ENCODE assay signal across 26 cellular contexts in genomic region chr14:64493455-64493854, GRCh38. TPM values are rescaled to one million over a fixed set of nuclear protein-coding genes. Genes with fewer than 3 reads are reported as not detected.
DNase-seq lines count a peak whose midpoint lies in the region; ATAC-seq, FAIRE-seq and TF ChIP-seq lines count a peak whose summit lies in the region.
"Had no signal": no experiment of that assay in that cellular context is flagged by ENCODE, and none has a peak within 500 bp of the region (broad histone marks: within the 10 kb centered on the region; RNA-seq: fewer than 3 reads in every experiment).

No MANE protein-coding gene starts in this region.

- DNase-seq in heart left ventricle (no peak), Right ventricle myocardium superior (no peak), T-cell (no peak), mesothelial cell of epicardium (ENCODE audit: low spot score in 2 of 2, unreplicated experiment in 2 of 2) (no peak), urothelium cell line (ENCODE audit: low spot score) (no peak), GM13976 (ENCODE audit: low spot score) (no peak)
- no peak for DNase-seq in stimulated activated CD4-positive, alpha-beta T cell treated with anti-CD3 and anti-CD28 coated beads, Interleukin-4, amount 100 ng/mL, for 4 hours
- DNase-seq: activated gamma-delta T cell treated with Interleukin-2 at 50 U/mL for 16 hours; amniotic stem cell; brain microvascular endothelial cell; C1 segment of cervical spinal cord; effector CD4-positive, alpha-beta T cell; EL; left ventricle myocardium superior; NCI-H1436 treated with DMSO at 0.1 percent for 48 hours; NCI-H2171; NCI-H524; ovary; stimulated activated CD4-positive, alpha-beta T cell treated with anti-CD3 and anti-CD28 coated beads, Interleukin-1b, Interleukin-23, amount 100 ng/mL, for 48 hours had no signal

- H3K4me1 Mint-ChIP-seq in T-cell: peaks cover 72 to 73% (median 73%) of the 10 kb centered on the region in 3 donors
- H3K4me1 Mint-ChIP-seq in mesothelial cell of epicardium: peaks cover 13% of the 10 kb centered on the region

- POLR2A ChIA-PET in T-cell (lab: Charles Lee): interaction anchor here (0.5 to 1.3 kb wide), 5 partner anchors 14 to 1030 kb away, joined by 3 to 4 read pairs (median 4); no protein-coding TSS in a partner anchor

- H3K9me3 Mint-ChIP-seq in T-cell (no peaks in the 10 kb centered on the region), mesothelial cell of epicardium (no peaks in the 10 kb centered on the region)
- H3K9me3 Mint-ChIP-seq: natural killer cell treated with Interleukin-12 subunit alpha and Interleukin-12 subunit beta and Interleukin-15 and Interleukin-18, amount 100 ng/mL, for 72 hours had no signal

- WGBS in heart left ventricle, 4 donors: 64 to 72% (median 68%) methylated on average over 3 of the region's 3 CpGs

- peak; percentile 66 for FAIRE-seq in urothelium cell line (lab: Jason Lieb, UNC)
- FAIRE-seq: GM12878, islet of Langerhans had no signal

- peak overlapping the region in 1 of 3 donors; percentile 1 for H3K4me3 Mint-ChIP-seq in T-cell
- H3K4me3 Mint-ChIP-seq in mesothelial cell of epicardium: no peak overlapping the region
- H3K4me3 Mint-ChIP-seq: natural killer cell treated with Interleukin-12 subunit alpha and Interleukin-12 subunit beta and Interleukin-15 and Interleukin-18, amount 100 ng/mL, for 72 hours had no signal

- H3K36me3 Mint-ChIP-seq in T-cell: peaks cover 43% of the 10 kb centered on the region
- H3K36me3 Mint-ChIP-seq in mesothelial cell of epicardium: peaks cover 11% of the 10 kb centered on the region
- H3K36me3 Mint-ChIP-seq: natural killer cell treated with Interleukin-12 subunit alpha and Interleukin-12 subunit beta and Interleukin-15 and Interleukin-18, amount 100 ng/mL, for 72 hours had no signal

- H3K27ac Mint-ChIP-seq in T-cell (peak overlapping the region; percentile 46 to 55), mesothelial cell of epicardium (peak overlapping the region; percentile 18)

- peak overlapping the region in 8 of 12 donors; percentile 8 to 57 (median 28) for H3K27ac ChIP-seq in heart left ventricle
- H3K27ac ChIP-seq: brain microvascular endothelial cell, epithelial cell of prostate, ovary, VCaP had no signal

- peaks cover 0 to 55% (median 26%) of the 10 kb centered on the region in 9 donors for H3K36me3 ChIP-seq in heart left ventricle
- H3K36me3 ChIP-seq: ovary had no signal

- no peaks in the 10 kb centered on the region for H3K27me3 ChIP-seq in heart left ventricle
- H3K27me3 ChIP-seq: brain microvascular endothelial cell, ovary had no signal

- H3K27me3 Mint-ChIP-seq in T-cell (no peaks in the 10 kb centered on the region), mesothelial cell of epicardium (ENCODE audit: low read depth) (no peaks in the 10 kb centered on the region)
- H3K27me3 Mint-ChIP-seq: natural killer cell treated with Interleukin-12 subunit alpha and Interleukin-12 subunit beta and Interleukin-15 and Interleukin-18, amount 100 ng/mL, for 72 hours had no signal

- TF ChIP-seq POLR2A in heart left ventricle (IDR thresholded peaks at IDR 0.05): no peak

- in situ Hi-C loops in GM13976 (cut with MboI; ENCODE audit: low sequenced_read_pairs, unreplicated experiment): no loop called here

- intact Hi-C loops in heart left ventricle (cut with DNase I) (no loop called here), Right ventricle myocardium superior (cut with DNase I) (no loop called here)

- CTCF ChIA-PET in T-cell (lab: Charles Lee): interaction anchor here in 1 of 2 donors (0.6 to 2.0 kb wide), 5 partner anchors 8 to 736 kb away, joined by 3 to 8 read pairs (median 4); no protein-coding TSS in a partner anchor

- no peak overlapping the region for H3K4me3 ChIP-seq in heart left ventricle
- H3K4me3 ChIP-seq: GM12878, ovary, smooth muscle cell had no signal

- ATAC-seq in heart left ventricle (no peak), Right ventricle myocardium superior (ENCODE audit: poor library complexity) (no peak), T-cell (replicated peaks in 1 of 4) (no peak)
- ATAC-seq: GM12878; natural killer cell treated with Interleukin-12 subunit alpha and Interleukin-12 subunit beta and Interleukin-15 and Interleukin-18, amount 100 ng/mL, for 72 hours had no signal

- peaks cover 0 to 44% (median 11%) of the 10 kb centered on the region in 12 donors for H3K4me1 ChIP-seq in heart left ventricle

- TF ChIP-seq CTCF in heart left ventricle (IDR thresholded peaks at IDR 0.05) (no peak), mesothelial cell of epicardium (IDR thresholded peaks at IDR 0.05; ENCODE audit: unreplicated experiment) (no peak), GM13976 (IDR thresholded peaks at IDR 0.05; ENCODE audit: borderline replicate concordance, control extremely low read depth, extremely low read depth, insufficient read depth, missing control alignments) (no peak)

- H3K9me3 ChIP-seq in heart left ventricle: no peaks in the 10 kb centered on the region
- H3K9me3 ChIP-seq: ovary had no signal

RNA-seq across cellular contexts. Expression of gene ZBTB25, which starts 10.2 kb away (rescaled TPM):
- total RNA-seq in heart left ventricle: 10 to 100 TPM; 12.5 to 28.0 (median 19.0) TPM
- polyA plus RNA-seq in heart left ventricle: 10 to 100 TPM in 1 of 2 donors, 1 to 10 TPM in 1; 4.0 to 10.0 TPM
- total RNA-seq in Right ventricle myocardium superior: 15.2 TPM
- 10 to 100 TPM; 48.0 to 71.9 (median 51.2) TPM for total RNA-seq in T-cell
- 19.1 to 20.6 TPM (median 19.1 TPM) in 3 replicates for total RNA-seq in mesothelial cell of epicardium

RNA-seq across cellular contexts. Expression of gene ZBTB1, which starts 11.1 kb away (rescaled TPM):
- total RNA-seq in heart left ventricle (10 to 100 TPM; 16.2 to 29.5 (median 21.2) TPM), Right ventricle myocardium superior (21.5 TPM), T-cell (100 to 1,000 TPM in 2 of 5 donors, 10 to 100 TPM in 3; 69.2 to 130 (median 72.4) TPM), mesothelial cell of epicardium (66.3 to 67.4 TPM (median 66.4 TPM) in 3 replicates)
- 10 to 100 TPM in 1 of 2 donors, 1 to 10 TPM in 1; 9.0 to 11.5 TPM for polyA plus RNA-seq in heart left ventricle

RNA-seq across cellular contexts. Expression of gene AKAP5, which starts 28.2 kb away (rescaled TPM):
- total RNA-seq in heart left ventricle (under 1 TPM in 8 of 9 donors, not detected in 1; 0.12 to 0.61 (median 0.21) TPM), Right ventricle myocardium superior (0.16 TPM), T-cell (1 to 10 TPM in 1 of 5 donors, under 1 TPM in 4; 0.26 to 2.0 (median 0.55) TPM), mesothelial cell of epicardium (2.0 to 2.1 TPM (median 2.1 TPM) in 3 replicates)
- under 1 TPM; 0.08 TPM for polyA plus RNA-seq in heart left ventricle

RNA-seq across cellular contexts. Expression of gene HSPA2, which starts 47.1 kb away (rescaled TPM):
- 10 to 100 TPM in 8 of 9 donors, 1 to 10 TPM in 1; 9.6 to 96.0 (median 22.9) TPM for total RNA-seq in heart left ventricle
- polyA plus RNA-seq in heart left ventricle: 10 to 100 TPM in 1 of 2 donors, 1 to 10 TPM in 1; 3.2 to 25.0 TPM
- 14.1 TPM for total RNA-seq in Right ventricle myocardium superior
- total RNA-seq in T-cell: 1 to 10 TPM; 1.2 to 2.7 (median 2.1) TPM
- total RNA-seq in mesothelial cell of epicardium: 10.1 to 10.6 TPM (median 10.5 TPM) in 3 replicates

RNA-seq across cellular contexts. Expression of gene PPP1R36, which starts 56.3 kb away (rescaled TPM):
- 1 to 10 TPM in 1 of 9 donors, under 1 TPM in 3, not detected in 5; 0.39 to 1.0 (median 0.62) TPM for total RNA-seq in heart left ventricle
- polyA plus RNA-seq in heart left ventricle: under 1 TPM; 0.11 to 0.30 TPM
- 0.19 TPM for total RNA-seq in Right ventricle myocardium superior
- not detected for total RNA-seq in T-cell
- total RNA-seq in mesothelial cell of epicardium: 0.66 to 1.3 TPM (median 0.81 TPM) in 3 replicates
- total RNA-seq: glomerular endothelial cell, left ventricle myocardium superior had no signal
